Comparison of ENCODE assay signal across 8 cellular contexts in the genomic region with DNA sequence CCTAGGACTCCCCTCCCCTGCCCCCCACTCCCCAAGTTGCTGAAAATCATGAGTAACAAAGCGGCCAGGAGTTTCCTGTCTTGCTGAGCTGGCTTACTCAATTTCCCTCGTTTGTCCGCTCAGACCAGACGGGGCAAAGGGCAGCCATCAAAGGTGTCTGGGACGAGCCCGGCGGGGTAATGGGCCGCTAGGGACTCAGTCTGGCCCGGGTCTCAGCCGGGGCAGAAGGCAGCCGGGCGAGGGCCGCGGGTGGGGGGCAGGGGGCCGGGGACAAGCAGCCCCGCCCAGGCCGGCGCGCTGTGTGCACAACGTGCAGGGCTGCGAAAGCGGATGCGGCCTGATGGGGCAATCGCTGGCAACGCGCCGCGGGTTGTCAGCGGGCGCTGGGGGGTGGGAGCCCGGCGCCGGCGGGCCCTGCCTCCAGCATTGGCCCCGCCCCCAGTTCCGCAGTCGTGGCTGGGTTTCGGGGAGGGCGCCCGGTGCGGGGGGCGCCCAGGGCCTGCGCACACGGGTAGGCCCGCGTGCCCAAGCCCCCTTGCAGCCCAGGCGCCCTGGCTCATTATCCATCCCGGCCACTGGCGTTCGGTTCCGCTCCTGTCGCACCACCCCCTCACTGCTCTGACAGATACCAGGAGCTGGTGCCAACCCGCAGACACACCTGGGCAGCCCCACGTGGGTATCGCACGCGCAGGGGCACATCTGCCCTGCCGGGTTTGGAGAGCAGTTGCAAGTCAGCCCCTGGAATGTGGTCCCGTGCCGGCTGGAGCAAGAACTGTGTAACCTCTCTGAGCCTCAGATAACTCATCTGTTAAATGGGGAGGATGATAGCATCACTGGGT. TPM values are rescaled to one million over a fixed set of nuclear protein-coding genes. Genes with fewer than 3 reads are reported as not detected.
DNase-seq lines count a peak whose midpoint lies in the region; ATAC-seq and TF ChIP-seq lines count a peak whose summit lies in the region.

No MANE protein-coding gene starts in this region.

- CTCF ChIA-PET in AG04450 (lab: Charles Lee): interaction anchor here (0.6 to 2.4 kb wide), 4 partner anchors 20 to 423 kb away, joined by 4 to 8 read pairs (median 6); no protein-coding TSS in a partner anchor

- H3K36me3 ChIP-seq in duodenal mucosa (ENCODE audit: control insufficient read depth in 1 of 2, insufficient read depth in 2 of 2, low read length in 2 of 2) (no peaks in the 10 kb centered on the region), lung (ENCODE audit: control insufficient read depth in 2 of 2, insufficient read depth in 2 of 2, low read length in 2 of 2) (no peaks in the 10 kb centered on the region)

- no peaks in the 10 kb centered on the region; the same call in 1 of the 2 replicates for H3K9me3 ChIP-seq in AG04450 (ENCODE audit: control insufficient read depth, insufficient read depth, low read length)
- no peaks in the 10 kb centered on the region for H3K9me3 ChIP-seq in duodenal mucosa (ENCODE audit: control insufficient read depth in 1 of 2, low read length in 2 of 2)
- H3K9me3 ChIP-seq in lung (ENCODE audit: control insufficient read depth in 2 of 2, insufficient read depth in 1 of 2, low read length in 1 of 2): no peaks in the 10 kb centered on the region

- no peaks in the 10 kb centered on the region for H3K27me3 ChIP-seq in AG04450 (ENCODE audit: control insufficient read depth, insufficient read depth, low read length)
- H3K27me3 ChIP-seq in duodenal mucosa (ENCODE audit: control insufficient read depth in 1 of 2, insufficient read depth in 2 of 2, low read length in 2 of 2): no peaks in the 10 kb centered on the region
- no peaks in the 10 kb centered on the region for H3K27me3 ChIP-seq in lung (ENCODE audit: control insufficient read depth, insufficient read depth)

- TF ChIP-seq CTCF in AG04450 (IDR thresholded peaks at IDR 0.05; ENCODE audit: low read depth, low read length) (no peak), lung (IDR thresholded peaks at IDR 0.05; ENCODE audit: control extremely low read depth, extremely low read depth) (no peak)

- H3K9ac ChIP-seq in duodenal mucosa (ENCODE audit: low read depth in 1 of 2, low read length in 2 of 2): peak overlapping the region; percentile 61 to 72

- peaks cover 58 to 64% of the 10 kb centered on the region in 2 donors for H3K4me1 ChIP-seq in duodenal mucosa (ENCODE audit: control insufficient read depth in 1 of 2, insufficient read depth in 2 of 2, low read length in 2 of 2)
- H3K4me1 ChIP-seq in lung (ENCODE audit: control insufficient read depth in 2 of 2, insufficient read depth in 2 of 2, low read length in 2 of 2): peaks cover 21 to 48% of the 10 kb centered on the region in 2 donors

- ATAC-seq in GM18868 (IDR thresholded peaks at IDR 0.05; ENCODE audit: unreplicated experiment): peak; percentile 60
- peak; percentile 48 for ATAC-seq in HG03095 (IDR thresholded peaks at IDR 0.05; ENCODE audit: unreplicated experiment)
- ATAC-seq in lung (ENCODE audit: insufficient read depth, low FRiP score): peak; percentile 76

- POLR2A ChIA-PET in AG04450 (lab: Yijun Ruan, JAX): interaction anchor here (0.7 to 5.0 kb wide), 7 partner anchors 10 to 1725 kb away, joined by 3 to 75 read pairs (median 5); a partner anchor contains a TSS

- H3K27ac ChIP-seq in AG04450 (ENCODE audit: low read depth, low read length): peak overlapping the region; percentile 100
- peak overlapping the region; percentile 90 for H3K27ac ChIP-seq in duodenal mucosa (ENCODE audit: low read depth, low read length)
- H3K27ac ChIP-seq in lung (ENCODE audit: low read depth in 1 of 2, low read length in 1 of 2): peak overlapping the region; percentile 85 to 98

- DNase-seq in AG04450 (ENCODE audit: low read depth, low spot score): peak; percentile 73
- peak; percentile 30 for DNase-seq in NCI-H345 treated with DMSO at 0.1 percent for 48 hours (lab: John Stamatoyannopoulos, UW; ENCODE audit: unreplicated experiment)
- peak; percentile 81 to 82 for DNase-seq in activated CD4-positive, alpha-beta T cell treated with anti-CD3 and anti-CD28 coated beads, Interleukin-2, amount 50 U/mL, for 4 hours
- DNase-seq in lung (ENCODE audit: low spot score): peak; percentile 94
- peak; percentile 75 to 80 (median 79) for DNase-seq in stimulated activated CD4-positive, alpha-beta T cell treated with anti-CD3 and anti-CD28 coated beads, TNF-alpha, amount 100 ng/mL, for 4 hours (ENCODE audit: low read depth in 3 of 3)

- WGBS in lung, 2 donors: 0% methylated on average over 49 to 60 of the region's 60 CpGs

- H3K4me3 ChIP-seq in AG04450 (ENCODE audit: low read depth, low read length) (peak overlapping the region; percentile 50), duodenal mucosa (ENCODE audit: low read depth in 1 of 2, low read length in 2 of 2) (peak overlapping the region; percentile 53 to 65), lung (no peak overlapping the region)

RNA-seq across cellular contexts. Expression of a gene that starts 35.1 kb away (rescaled TPM):
- polyA plus RNA-seq in AG04450 (2011; rRNA removed): 17.9 and 23.3 TPM in 2 replicates
- polyA minus RNA-seq in AG04450 (2011; rRNA and poly(A)+ RNA removed): 18.7 and 26.5 TPM in 2 replicates
- 10 to 100 TPM; 34.0 to 38.7 TPM for total RNA-seq in lung
- 10 to 100 TPM; 30.0 to 30.2 TPM for polyA plus RNA-seq in lung

RNA-seq across cellular contexts. Expression of a gene that starts 45.9 kb away (rescaled TPM):
- 103 and 120 TPM in 2 replicates for polyA plus RNA-seq in AG04450 (2011; rRNA removed)
- 110 and 132 TPM in 2 replicates for polyA minus RNA-seq in AG04450 (2011; rRNA and poly(A)+ RNA removed)
- total RNA-seq in lung: 100 to 1,000 TPM; 155 to 190 TPM
- 100 to 1,000 TPM in 1 of 2 donors, 10 to 100 TPM in 1; 55.3 to 188 TPM for polyA plus RNA-seq in lung

Comparison
In these comparisons a context has a peak if more than half of its experiments do, and no peak if none do; other contexts are left out.
1. DNase-seq: peak in every context shown above with its lines; median percentile 94 in lung; 82 in activated CD4-positive, alpha-beta T cell treated with anti-CD3 and anti-CD28 coated beads, Interleukin-2, amount 50 U/mL, for 4 hours; 79 in stimulated activated CD4-positive, alpha-beta T cell treated with anti-CD3 and anti-CD28 coated beads, TNF-alpha, amount 100 ng/mL, for 4 hours; 73 in AG04450; 30 in NCI-H345 treated with DMSO at 0.1 percent for 48 hours.